Comparison of ENCODE assay signal across 8 cellular contexts in genomic region chr21:28884976-28885852, GRCh38.
DNase-seq lines count a peak whose midpoint lies in the region; TF ChIP-seq lines count a peak whose summit lies in the region.

No MANE protein-coding gene starts in this region.

- peak in 1 of 2 donors; percentile 54 for TF ChIP-seq POLR2A in suprapubic skin (IDR thresholded peaks at IDR 0.05)

- H3K27ac ChIP-seq in SJSA1: peak overlapping the region; percentile 83
- peak overlapping the region; percentile 93 for H3K27ac ChIP-seq in suprapubic skin

- no peaks in the 10 kb centered on the region; the same call in 1 of the 2 replicates for H3K9me3 ChIP-seq in SJSA1 (replicated peaks)
- no peaks in the 10 kb centered on the region for H3K9me3 ChIP-seq in suprapubic skin

- TF ChIP-seq EP300 in suprapubic skin (IDR thresholded peaks at IDR 0.05): no peak

- peaks cover 7% of the 10 kb centered on the region for H3K4me1 Mint-ChIP-seq in activated naive CD4-positive, alpha-beta T cell treated with anti-CD3 and anti-CD28 coated beads for 36 hours (ENCODE audit: low read depth)

- H3K4me1 ChIP-seq in SJSA1 (replicated peaks) (peaks cover 5% of the 10 kb centered on the region; the same call in 1 of the 2 replicates), suprapubic skin (peaks cover 16% of the 10 kb centered on the region)

- TF ChIP-seq CTCF in HFF-Myc (IDR thresholded peaks at IDR 0.05; ENCODE audit: low read depth, low read length, missing control alignments) (no peak), suprapubic skin (IDR thresholded peaks at IDR 0.05) (no peak)

- DNase-seq in GM04503 (ENCODE audit: low read depth) (peak; percentile 54), HFF-Myc (ENCODE audit: extremely low read depth, low read depth) (peak; percentile 77), MV-4-11 (lab: John Stamatoyannopoulos, UW) (peak; percentile 97), SJSA1 (ENCODE audit: low read depth in 1 of 2, low spot score in 2 of 2) (peak; percentile 87 to 94), globus pallidus (ENCODE audit: low spot score) (peak; percentile 89), nucleus accumbens (lab: John Stamatoyannopoulos, UW) (peak in 55 of 56 donors; percentile 48 to 93 (median 83)), suprapubic skin (ENCODE audit: low spot score in 2 of 2) (peak; percentile 93 to 94)
- DNase-seq in activated naive CD4-positive, alpha-beta T cell treated with anti-CD3 and anti-CD28 coated beads for 36 hours: peak; percentile 92

- H3K36me3 ChIP-seq in SJSA1: peaks cover 5% of the 10 kb centered on the region
- peaks cover 13% of the 10 kb centered on the region for H3K36me3 ChIP-seq in suprapubic skin

- 10% methylated on average over 18 of the region's 47 CpGs for WGBS in suprapubic skin

- H3K4me3 ChIP-seq in HFF-Myc (replicated peaks; ENCODE audit: low read depth, low read length) (peak overlapping the region; percentile 54), SJSA1 (peak overlapping the region; percentile 59), suprapubic skin (peak overlapping the region; percentile 48)

- intact Hi-C loops in activated naive CD4-positive, alpha-beta T cell treated with anti-CD3 and anti-CD28 coated beads for 36 hours (cut with micrococcal nuclease): loop anchor here (1.0 to 5.0 kb wide), 10 partner anchors 48 to 487 kb away; partner anchors contain the start of genes CCT8 and USP16

- H3K9me3 Mint-ChIP-seq in activated naive CD4-positive, alpha-beta T cell treated with anti-CD3 and anti-CD28 coated beads for 36 hours: no peaks in the 10 kb centered on the region

- peaks cover 12% of the 10 kb centered on the region for H3K36me3 Mint-ChIP-seq in activated naive CD4-positive, alpha-beta T cell treated with anti-CD3 and anti-CD28 coated beads for 36 hours (ENCODE audit: low read depth)

- CTCF ChIA-PET in activated naive CD4-positive, alpha-beta T cell treated with anti-CD3 and anti-CD28 coated beads for 36 hours (lab: Charles Lee): interaction anchor here (0.7 to 1.2 kb wide), 3 partner anchors 9 to 25 kb away, joined by 4 to 5 read pairs (median 5); no protein-coding TSS in a partner anchor

- H3K27me3 ChIP-seq in SJSA1 (replicated peaks): no peaks in the 10 kb centered on the region
- no peaks in the 10 kb centered on the region for H3K27me3 ChIP-seq in suprapubic skin

- peak overlapping the region; percentile 90 for H3K4me3 Mint-ChIP-seq in activated naive CD4-positive, alpha-beta T cell treated with anti-CD3 and anti-CD28 coated beads for 36 hours

- H3K27me3 Mint-ChIP-seq in activated naive CD4-positive, alpha-beta T cell treated with anti-CD3 and anti-CD28 coated beads for 36 hours (ENCODE audit: low read depth): no peaks in the 10 kb centered on the region

- peak overlapping the region; percentile 97 for H3K27ac Mint-ChIP-seq in activated naive CD4-positive, alpha-beta T cell treated with anti-CD3 and anti-CD28 coated beads for 36 hours

Comparison
In these comparisons a context has a peak if more than half of its experiments do, and no peak if none do; other contexts are left out.
1. Peak in every context shown above with its lines: DNase-seq, H3K4me3 ChIP-seq and H3K27ac ChIP-seq.